29 cellular contexts compared by ENCODE assay signal in genomic region chr1:150082494-150082893, GRCh38.
"Had no signal": no experiment of that assay in that cellular context is flagged by ENCODE, and none has a peak within 500 bp of the region (broad histone marks: within the 10 kb centered on the region; RNA-seq: fewer than 3 reads in every experiment).

No MANE protein-coding gene starts in this region.

- H3K27me3 Mint-ChIP-seq: progenitor cell of endocrine pancreas; stimulated activated naive B cell treated with anti-CD40 and anti-IgM and Interleukin-4, amounts not matched to agents 10 μg/mL and 1 μg/mL and 100 μg/mL, for 72 hours; stimulated activated naive CD8-positive, alpha-beta T cell treated with anti-CD3 and anti-CD28 coated beads, Interleukin-15, Interleukin-2, amounts not matched to agents 100 ng/mL and 50 ng/mL, for 24 hours; type B pancreatic cell had no signal

- H3K79me2 ChIP-seq: parathyroid adenoma had no signal

- ATAC-seq: natural killer cell; psoas muscle; right cardiac atrium; right lobe of liver; stimulated activated effector memory CD8-positive, alpha-beta T cell treated with anti-CD3 and anti-CD28 coated beads, Interleukin-12 subunit alpha, Interleukin-12 subunit beta, amount 100 ng/mL, for 72 hours; stimulated activated naive B cell treated with anti-CD40 and anti-IgM and Interleukin-4, amounts not matched to agents 10 μg/mL and 1 μg/mL and 100 μg/mL, for 72 hours; upper lobe of right lung had no signal

- DNase-seq: natural killer cell; occipital lobe; ovary; posterior cingulate gyrus; psoas muscle; right cardiac atrium; right lobe of liver; sigmoid colon; small intestine; stimulated activated CD4-positive, alpha-beta T cell treated with anti-CD3 and anti-CD28 coated beads, Interleukin-15, amount 100 ng/mL, for 24 hours; stimulated activated CD4-positive, alpha-beta T cell treated with anti-CD3 and anti-CD28 coated beads, Interleukin-2, amount 100 ng/mL, for 24 hours; stimulated activated CD4-positive, alpha-beta T cell treated with anti-CD3 and anti-CD28 coated beads, Interleukin-2, amount 100 ng/mL, for 48 hours; stimulated activated CD4-positive, alpha-beta T cell treated with anti-CD3 and anti-CD28 coated beads, Interleukin-4, amount 100 ng/mL, for 24 hours; stimulated activated naive B cell treated with anti-CD40 and anti-IgM and Interleukin-4, amounts not matched to agents 10 μg/mL and 1 μg/mL and 100 μg/mL, for 72 hours; stimulated activated naive CD4-positive, alpha-beta T cell treated with Interleukin-2 at 50 U/mL for 16 hours; substantia nigra; testis; tibial artery; transverse colon; upper lobe of right lung; uterus had no signal

- H3K36me3 ChIP-seq: ovary, uterus had no signal

- H3K27ac ChIP-seq: neural progenitor cell, ovary, parathyroid adenoma, psoas muscle, right lobe of liver, suprapubic skin, testis, transverse colon, upper lobe of right lung, uterus had no signal

- H3K27ac Mint-ChIP-seq: natural killer cell; nephron; neural progenitor cell; progenitor cell of endocrine pancreas; stimulated activated effector memory CD8-positive, alpha-beta T cell treated with anti-CD3 and anti-CD28 coated beads, Interleukin-12 subunit alpha, Interleukin-12 subunit beta, amount 100 ng/mL, for 72 hours; stimulated activated naive B cell treated with anti-CD40 and anti-IgM and Interleukin-4, amounts not matched to agents 10 μg/mL and 1 μg/mL and 100 μg/mL, for 72 hours; stimulated activated naive CD8-positive, alpha-beta T cell treated with anti-CD3 and anti-CD28 coated beads, Interleukin-15, Interleukin-2, amounts not matched to agents 100 ng/mL and 50 ng/mL, for 24 hours; type B pancreatic cell had no signal

- H3K4me3 ChIP-seq: neural progenitor cell, ovary, psoas muscle, right lobe of liver, sigmoid colon, suprapubic skin, testis, tibial artery, transverse colon, upper lobe of right lung, uterus had no signal

- H3K9me3 ChIP-seq: ovary, psoas muscle, right lobe of liver, sigmoid colon, suprapubic skin, testis, tibial artery, transverse colon, upper lobe of right lung, uterus had no signal

- H3K4me3 Mint-ChIP-seq: natural killer cell; nephron; neural progenitor cell; stimulated activated effector memory CD8-positive, alpha-beta T cell treated with anti-CD3 and anti-CD28 coated beads, Interleukin-12 subunit alpha, Interleukin-12 subunit beta, amount 100 ng/mL, for 72 hours; stimulated activated naive B cell treated with anti-CD40 and anti-IgM and Interleukin-4, amounts not matched to agents 10 μg/mL and 1 μg/mL and 100 μg/mL, for 72 hours; stimulated activated naive CD8-positive, alpha-beta T cell treated with anti-CD3 and anti-CD28 coated beads, Interleukin-15, Interleukin-2, amounts not matched to agents 100 ng/mL and 50 ng/mL, for 24 hours; type B pancreatic cell had no signal

- H3K9me3 Mint-ChIP-seq: natural killer cell; nephron; neural progenitor cell; stimulated activated effector memory CD8-positive, alpha-beta T cell treated with anti-CD3 and anti-CD28 coated beads, Interleukin-12 subunit alpha, Interleukin-12 subunit beta, amount 100 ng/mL, for 72 hours; stimulated activated naive B cell treated with anti-CD40 and anti-IgM and Interleukin-4, amounts not matched to agents 10 μg/mL and 1 μg/mL and 100 μg/mL, for 72 hours; stimulated activated naive CD8-positive, alpha-beta T cell treated with anti-CD3 and anti-CD28 coated beads, Interleukin-15, Interleukin-2, amounts not matched to agents 100 ng/mL and 50 ng/mL, for 24 hours; type B pancreatic cell had no signal

- H3K4me1 ChIP-seq: neural progenitor cell, parathyroid adenoma, right lobe of liver, sigmoid colon, suprapubic skin, testis, transverse colon, upper lobe of right lung, uterus had no signal

- H3K27me3 ChIP-seq: neural progenitor cell, ovary, right lobe of liver, sigmoid colon, suprapubic skin, testis, tibial artery, transverse colon, upper lobe of right lung, uterus had no signal

- H3K9ac ChIP-seq: neural progenitor cell, parathyroid adenoma had no signal

- H3K4me2 ChIP-seq: neural progenitor cell had no signal

- H2AFZ ChIP-seq: neural progenitor cell, parathyroid adenoma had no signal

- H3K4me1 Mint-ChIP-seq: natural killer cell; nephron; neural progenitor cell; stimulated activated effector memory CD8-positive, alpha-beta T cell treated with anti-CD3 and anti-CD28 coated beads, Interleukin-12 subunit alpha, Interleukin-12 subunit beta, amount 100 ng/mL, for 72 hours had no signal

- FAIRE-seq: small intestine had no signal
